Comparison of ENCODE assay signal across 8 cellular contexts in the genomic region with DNA sequence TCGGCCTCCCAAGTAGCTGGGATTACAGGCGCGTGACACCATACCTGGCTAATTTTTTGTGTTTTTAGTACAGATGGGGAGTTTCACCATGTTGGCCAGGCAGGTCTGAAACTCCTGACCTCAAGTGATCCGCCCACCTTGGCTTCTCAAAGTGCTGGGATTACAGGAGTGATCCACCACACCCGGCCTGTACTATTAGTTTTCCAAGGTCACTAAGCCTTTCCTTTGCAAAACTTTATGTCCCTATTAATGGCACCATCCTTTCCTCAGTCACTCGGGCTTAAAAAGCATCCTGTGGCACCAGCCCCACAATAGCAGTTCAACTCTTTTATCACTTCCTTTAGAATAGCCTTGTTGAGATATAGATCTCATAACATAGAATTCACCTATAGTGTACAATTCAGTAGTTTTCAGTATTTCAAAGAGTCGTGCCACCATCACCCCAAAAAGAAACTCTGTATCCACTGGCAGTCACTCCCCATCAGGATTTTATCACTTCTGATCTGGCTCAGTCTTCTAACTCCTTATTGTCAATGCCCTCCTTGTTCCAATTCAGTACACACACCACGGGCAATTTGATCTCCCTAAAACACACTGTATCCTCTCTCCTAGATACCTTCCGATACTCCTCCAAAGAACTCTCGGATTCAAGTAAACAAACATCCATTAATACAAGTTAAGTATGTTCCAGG. TPM values are rescaled to one million over a fixed set of nuclear protein-coding genes. Genes with fewer than 3 reads are reported as not detected.
DNase-seq lines count a peak whose midpoint lies in the region; ATAC-seq and TF ChIP-seq lines count a peak whose summit lies in the region.

No MANE protein-coding gene starts in this region.

- H3K27me3 ChIP-seq in Panc1 (ENCODE audit: control insufficient read depth, insufficient read depth, low read length) (no peaks in the 10 kb centered on the region), esophagus muscularis mucosa (no peaks in the 10 kb centered on the region)

- TF ChIP-seq CTCF in Panc1 (IDR thresholded peaks at IDR 0.05) = no peak
- TF ChIP-seq CTCF in esophagus muscularis mucosa (IDR thresholded peaks at IDR 0.05) = no peak

- POLR2A ChIA-PET in Panc1 (lab: Charles Lee) = no interaction called here

- in situ Hi-C loops in Panc1 (cut with HindIII; ENCODE audit: low pct_unique_long_range_greater_than_20kb, low sequenced_read_pairs) = no loop called here

- no peak for TF ChIP-seq EP300 in esophagus muscularis mucosa (IDR thresholded peaks at IDR 0.05)

- H3K4me1 ChIP-seq in Panc1 (ENCODE audit: control insufficient read depth, insufficient read depth, low read length) = peaks cover 24% of the 10 kb centered on the region
- H3K4me1 ChIP-seq in esophagus muscularis mucosa = peaks cover 20 to 30% (median 24%) of the 10 kb centered on the region in 4 donors

- intact Hi-C loops in Panc1 (cut with micrococcal nuclease; ENCODE audit: unreplicated experiment) (no loop called here), esophagus muscularis mucosa (cut with DNase I) (loop anchor here (2.0 to 10.0 kb wide), 3 partner anchors 70 to 463 kb away; a partner anchor contains a TSS), sciatic nerve (cut with DNase I) (no loop called here)

- WGBS in esophagus muscularis mucosa = 56% methylated on average over 10 of the region's 10 CpGs

- CTCF ChIA-PET in Panc1 (lab: Charles Lee) = no interaction called here

- peak overlapping the region; percentile 94 to 98 for H3K4me3 ChIP-seq in Panc1 (ENCODE audit: low read depth in 2 of 2, low read length in 2 of 2)
- H3K4me3 ChIP-seq in esophagus muscularis mucosa = peak overlapping the region; percentile 81 to 88 (median 82)

- ATAC-seq in GM18502 (IDR thresholded peaks at IDR 0.05; ENCODE audit: poor library complexity, unreplicated experiment) = peak; percentile 1
- no peak for ATAC-seq in Panc1
- peak; percentile 2 for ATAC-seq in sciatic nerve
- no peak for ATAC-seq in HG03432 (IDR thresholded peaks at IDR 0.05; ENCODE audit: unreplicated experiment)
- no peak for ATAC-seq in GM19328 (IDR thresholded peaks at IDR 0.05; ENCODE audit: unreplicated experiment)

- H3K9me3 ChIP-seq in Panc1 (ENCODE audit: control insufficient read depth, insufficient read depth, low read depth, low read length) (no peaks in the 10 kb centered on the region), esophagus muscularis mucosa (no peaks in the 10 kb centered on the region)

- peaks cover 8% of the 10 kb centered on the region; the same call in 1 of the 2 replicates for H3K36me3 ChIP-seq in Panc1 (ENCODE audit: control insufficient read depth, insufficient read depth, low read length)
- no peaks in the 10 kb centered on the region for H3K36me3 ChIP-seq in esophagus muscularis mucosa

- peak overlapping the region; percentile 98 for H3K27ac ChIP-seq in Panc1 (ENCODE audit: low read length)
- peak overlapping the region; percentile 97 to 100 (median 98) for H3K27ac ChIP-seq in esophagus muscularis mucosa (replicated peaks in 1 of 4)

- TSS peak; percentile 97 for BruUV-seq in Panc1 (replicated peaks; lab: Mats Ljungman, UMichigan)

- no peak for TF ChIP-seq POLR2A in esophagus muscularis mucosa (IDR thresholded peaks at IDR 0.05; ENCODE audit: low read depth)

- DNase-seq in Panc1 (ENCODE audit: low read depth, low spot score) (no peak), esophagus muscularis mucosa (ENCODE audit: extremely low spot score) (no peak), sciatic nerve (ENCODE audit: low spot score) (no peak), Ammon's horn (ENCODE audit: low spot score) (no peak), DMS153 treated with DMSO at 0.1 percent for 48 hours (lab: John Stamatoyannopoulos, UW; ENCODE audit: unreplicated experiment) (no peak)

RNA-seq across cellular contexts. Expression of a gene that starts 0.9 kb away (rescaled TPM):
- total RNA-seq in Panc1 (2021; ENCODE audit: unreplicated experiment) (44.0 TPM), esophagus muscularis mucosa (100 to 1,000 TPM; 102 to 199 (median 133) TPM), sciatic nerve (39.9 TPM)
- 25.7 TPM for polyA plus RNA-seq in Panc1 (2012; ENCODE audit: insufficient read length)

RNA-seq across cellular contexts. Expression of a gene that starts 9.1 kb away (rescaled TPM):
- total RNA-seq in Panc1 (2021; ENCODE audit: unreplicated experiment) (136 TPM), esophagus muscularis mucosa (100 to 1,000 TPM; 150 to 194 (median 168) TPM), sciatic nerve (102 TPM)
- 110 TPM for polyA plus RNA-seq in Panc1 (2012; ENCODE audit: insufficient read length)

Comparison
In these comparisons a context has a peak if more than half of its experiments do, and no peak if none do; other contexts are left out.
1. ATAC-seq: peak in GM18502 (single experiment) and sciatic nerve (single experiment); none in Panc1 (single experiment), HG03432 (single experiment) and GM19328 (single experiment).